Comparison of ENCODE assay signal across 27 cellular contexts in genomic region chr20:5548112-5548511, GRCh38.
DNase-seq lines count a peak whose midpoint lies in the region; ATAC-seq, FAIRE-seq and TF ChIP-seq lines count a peak whose summit lies in the region.
"Had no signal": no experiment of that assay in that cellular context is flagged by ENCODE, and none has a peak within 500 bp of the region (broad histone marks: within the 10 kb centered on the region; RNA-seq: fewer than 3 reads in every experiment).

No MANE protein-coding gene starts in this region.

- H3K27ac ChIP-seq in A549 (no peak overlapping the region), WERI-Rb-1 (no peak overlapping the region)
- H3K27ac ChIP-seq: adrenal gland, gastrocnemius medialis, hepatocyte, spleen, thyroid gland, uterus, VCaP had no signal

- no peak overlapping the region for H3K4me3 Mint-ChIP-seq in activated T-cell treated with anti-CD3 and anti-CD28 coated beads, Interleukin-2, amount 50 U/mL, for 72 hours
- H3K4me3 Mint-ChIP-seq in activated T-helper 2 cell treated with anti-CD3 and anti-CD28 coated beads, Interferon-gamma antibody, Interleukin-2, Interleukin-4, amounts not matched to agents 10 μg/mL and 5 μg/mL and 100 μg/mL, durations not matched to agents 14 hours and 24 hours and 36 hours (ENCODE audit: low read depth) = no peak overlapping the region
- H3K4me3 Mint-ChIP-seq in memory B cell = no peak overlapping the region
- H3K4me3 Mint-ChIP-seq: activated CD4-positive, alpha-beta T cell treated with anti-CD3 and anti-CD28 coated beads, Interleukin-2, amount 10 ng/mL, durations not matched to agents 7 days and 5 days; CD8-positive, alpha-beta T cell; GM23338 had no signal

- H3K4me1 ChIP-seq in A549 = peaks cover 9% of the 10 kb centered on the region; the same call in 2 of the 3 replicates
- H3K4me1 ChIP-seq: gastrocnemius medialis, spleen, uterus had no signal

- CTCF ChIA-PET in A549 (lab: Yijun Ruan, JAX) = interaction anchor here (0.6 to 3.4 kb wide), 6 partner anchors 9 to 514 kb away, joined by 3 to 23 read pairs (median 6); no protein-coding TSS in a partner anchor

- 78% methylated on average over 5 of the region's 5 CpGs for WGBS in A549 (ENCODE audit: missing lambda C conversion rate)

- H3K4me2 ChIP-seq in A549 = no peak overlapping the region
- H3K4me2 ChIP-seq: GM23338 had no signal

- H3K27ac Mint-ChIP-seq in activated T-cell treated with anti-CD3 and anti-CD28 coated beads, Interleukin-2, amount 50 U/mL, for 72 hours = peak overlapping the region; percentile 49
- peak overlapping the region; percentile 29 for H3K27ac Mint-ChIP-seq in activated T-helper 2 cell treated with anti-CD3 and anti-CD28 coated beads, Interferon-gamma antibody, Interleukin-2, Interleukin-4, amounts not matched to agents 10 μg/mL and 5 μg/mL and 100 μg/mL, durations not matched to agents 14 hours and 24 hours and 36 hours
- peak overlapping the region; percentile 68 for H3K27ac Mint-ChIP-seq in memory B cell
- H3K27ac Mint-ChIP-seq: activated CD4-positive, alpha-beta T cell treated with anti-CD3 and anti-CD28 coated beads, Interleukin-2, amount 10 ng/mL, durations not matched to agents 7 days and 5 days; CD8-positive, alpha-beta T cell; GM23338 had no signal

- H3K9me3 Mint-ChIP-seq in activated T-cell treated with anti-CD3 and anti-CD28 coated beads, Interleukin-2, amount 50 U/mL, for 72 hours = no peaks in the 10 kb centered on the region
- H3K9me3 Mint-ChIP-seq in activated T-helper 2 cell treated with anti-CD3 and anti-CD28 coated beads, Interferon-gamma antibody, Interleukin-2, Interleukin-4, amounts not matched to agents 10 μg/mL and 5 μg/mL and 100 μg/mL, durations not matched to agents 14 hours and 24 hours and 36 hours = no peaks in the 10 kb centered on the region
- H3K9me3 Mint-ChIP-seq in memory B cell = no peaks in the 10 kb centered on the region
- H3K9me3 Mint-ChIP-seq: activated CD4-positive, alpha-beta T cell treated with anti-CD3 and anti-CD28 coated beads, Interleukin-2, amount 10 ng/mL, durations not matched to agents 7 days and 5 days; CD8-positive, alpha-beta T cell; GM23338 had no signal

- ATAC-seq in activated T-cell treated with anti-CD3 and anti-CD28 coated beads, Interleukin-2, amount 50 U/mL, for 72 hours (replicated peaks in 1 of 2) = no peak
- no peak for ATAC-seq in A549
- ATAC-seq in memory B cell (ENCODE audit: low read depth) = no peak
- no peak for ATAC-seq in GM18511 (IDR thresholded peaks at IDR 0.05; ENCODE audit: unreplicated experiment)
- ATAC-seq: body of pancreas; CD8-positive, alpha-beta T cell; gastrocnemius medialis; GM23338 had no signal

- no peak for TF ChIP-seq EP300 in A549 (IDR thresholded peaks at IDR 0.05)

- intact Hi-C loops in activated T-helper 2 cell treated with anti-CD3 and anti-CD28 coated beads, Interferon-gamma antibody, Interleukin-2, Interleukin-4, amounts not matched to agents 10 μg/mL and 5 μg/mL and 100 μg/mL, durations not matched to agents 14 hours and 24 hours and 36 hours (cut with micrococcal nuclease) = no loop called here

- TF ChIP-seq POLR2A in A549 (IDR thresholded peaks at IDR 0.05; ENCODE audit: low read length) = no peak

- FAIRE-seq in A549 (lab: Jason Lieb, UNC) = peak; percentile 63
- FAIRE-seq: endometrium, GM18507, RCC 7860 had no signal

- no peaks in the 10 kb centered on the region for H3K27me3 ChIP-seq in WERI-Rb-1 (ENCODE audit: insufficient read depth, low read depth, severe bottlenecking)
- H3K27me3 ChIP-seq: adrenal gland, body of pancreas, gastrocnemius medialis, hepatocyte, spleen, thyroid gland, uterus had no signal

- peaks cover 8 to 34% of the 10 kb centered on the region in 2 donors for H3K36me3 Mint-ChIP-seq in activated T-cell treated with anti-CD3 and anti-CD28 coated beads, Interleukin-2, amount 50 U/mL, for 72 hours (ENCODE audit: insufficient read depth in 2 of 2)
- H3K36me3 Mint-ChIP-seq in activated T-helper 2 cell treated with anti-CD3 and anti-CD28 coated beads, Interferon-gamma antibody, Interleukin-2, Interleukin-4, amounts not matched to agents 10 μg/mL and 5 μg/mL and 100 μg/mL, durations not matched to agents 14 hours and 24 hours and 36 hours (ENCODE audit: low read depth) = peaks cover 69% of the 10 kb centered on the region
- peaks cover 47% of the 10 kb centered on the region for H3K36me3 Mint-ChIP-seq in memory B cell

- H3K4me1 Mint-ChIP-seq in activated T-cell treated with anti-CD3 and anti-CD28 coated beads, Interleukin-2, amount 50 U/mL, for 72 hours (ENCODE audit: low read depth) = peaks cover 30% of the 10 kb centered on the region
- H3K4me1 Mint-ChIP-seq in activated T-helper 2 cell treated with anti-CD3 and anti-CD28 coated beads, Interferon-gamma antibody, Interleukin-2, Interleukin-4, amounts not matched to agents 10 μg/mL and 5 μg/mL and 100 μg/mL, durations not matched to agents 14 hours and 24 hours and 36 hours (ENCODE audit: low read depth) = peaks cover 27% of the 10 kb centered on the region
- H3K4me1 Mint-ChIP-seq in memory B cell = peaks cover 17% of the 10 kb centered on the region

- H3K27me3 Mint-ChIP-seq in activated T-cell treated with anti-CD3 and anti-CD28 coated beads, Interleukin-2, amount 50 U/mL, for 72 hours (ENCODE audit: low read depth) = no peaks in the 10 kb centered on the region
- no peaks in the 10 kb centered on the region for H3K27me3 Mint-ChIP-seq in activated T-helper 2 cell treated with anti-CD3 and anti-CD28 coated beads, Interferon-gamma antibody, Interleukin-2, Interleukin-4, amounts not matched to agents 10 μg/mL and 5 μg/mL and 100 μg/mL, durations not matched to agents 14 hours and 24 hours and 36 hours (ENCODE audit: low read depth)
- H3K27me3 Mint-ChIP-seq in memory B cell = no peaks in the 10 kb centered on the region
- H3K27me3 Mint-ChIP-seq: activated CD4-positive, alpha-beta T cell treated with anti-CD3 and anti-CD28 coated beads, Interleukin-2, amount 10 ng/mL, durations not matched to agents 7 days and 5 days had no signal

- DNase-seq in activated T-cell treated with anti-CD3 and anti-CD28 coated beads, Interleukin-2, amount 50 U/mL, for 72 hours = no peak
- no peak for DNase-seq in activated T-cell treated with anti-CD3 and anti-CD28 coated beads, Interleukin-2, amount 50 U/mL, for 1 hour
- DNase-seq in A549 (ENCODE audit: low read depth in 1 of 2, low spot score in 1 of 2) (no peak), memory B cell (ENCODE audit: low spot score in 2 of 2) (no peak), WERI-Rb-1 (no peak), glomerular visceral epithelial cell (ENCODE audit: extremely low spot score) (no peak)
- no peak for DNase-seq in activated T-helper 2 cell treated with anti-CD3 and anti-CD28 coated beads, Interferon-gamma antibody, Interleukin-2, Interleukin-4, amounts not matched to agents 10 μg/mL and 5 μg/mL and 100 μg/mL, durations not matched to agents 14 hours and 24 hours and 36 hours (ENCODE audit: low spot score)
- DNase-seq: activated CD4-positive, alpha-beta T cell treated with anti-CD3 and anti-CD28 coated beads, Interleukin-2, amount 10 ng/mL, durations not matched to agents 7 days and 5 days; body of pancreas; CD8-positive, alpha-beta T cell; gastrocnemius medialis; Kasumi-1; mammary epithelial cell; NCI-H1436 treated with DMSO at 0.1 percent for 48 hours; NCI-H446; spleen; stimulated activated CD8-positive, alpha-beta memory T cell treated with anti-CD3 and anti-CD28 coated beads, Interleukin-4, amount 100 ng/mL, for 48 hours; thyroid gland; uterus had no signal

- no peak overlapping the region for H3K4me3 ChIP-seq in A549
- H3K4me3 ChIP-seq in WERI-Rb-1 (ENCODE audit: low read depth, low read length) = no peak overlapping the region
- H3K4me3 ChIP-seq: adrenal gland, body of pancreas, gastrocnemius medialis, GM23338, hepatocyte, spleen, thyroid gland, uterus had no signal

- H3K36me3 ChIP-seq in WERI-Rb-1 = peaks cover 17% of the 10 kb centered on the region
- H3K36me3 ChIP-seq: uterus had no signal

- TF ChIP-seq CTCF in A549 (IDR thresholded peaks at IDR 0.05) (no peak), WERI-Rb-1 (IDR thresholded peaks at IDR 0.05; ENCODE audit: low read depth, low read length) (no peak)

- H3K9me3 ChIP-seq in A549 = no peaks in the 10 kb centered on the region
- H3K9me3 ChIP-seq in WERI-Rb-1 (ENCODE audit: severe bottlenecking) = no peaks in the 10 kb centered on the region
- H3K9me3 ChIP-seq: adrenal gland, body of pancreas, gastrocnemius medialis, spleen, thyroid gland, uterus had no signal

- POLR2A ChIA-PET in A549 (lab: Yijun Ruan, JAX) = no interaction called here

- TF ChIP-seq RAD21 in A549 (conservative IDR thresholded peaks at IDR 0.05 in 1 of 2, IDR thresholded peaks at IDR 0.05 in 1 of 2) = no peak

TF ChIP-seq in A549, 52 proteins besides CTCF, POLR2A, EP300 and RAD21 (continues in another document):
- TF ChIP-seq KDM5A (IDR thresholded peaks at IDR 0.05) (no peak), MYC (IDR thresholded peaks at IDR 0.05; ENCODE audit: borderline replicate concordance, low read length) (no peak), ZNF302 (CRISPR knock-in tag; IDR thresholded peaks at IDR 0.05) (no peak), FOSB (CRISPR knock-in tag; IDR thresholded peaks at IDR 0.05) (no peak), USF2 (IDR thresholded peaks at IDR 0.05) (no peak), NPAS2 (CRISPR knock-in tag; IDR thresholded peaks at IDR 0.05; ENCODE audit: borderline replicate concordance) (no peak), RFX5 (IDR thresholded peaks at IDR 0.05) (no peak)
